In the genomic region with DNA sequence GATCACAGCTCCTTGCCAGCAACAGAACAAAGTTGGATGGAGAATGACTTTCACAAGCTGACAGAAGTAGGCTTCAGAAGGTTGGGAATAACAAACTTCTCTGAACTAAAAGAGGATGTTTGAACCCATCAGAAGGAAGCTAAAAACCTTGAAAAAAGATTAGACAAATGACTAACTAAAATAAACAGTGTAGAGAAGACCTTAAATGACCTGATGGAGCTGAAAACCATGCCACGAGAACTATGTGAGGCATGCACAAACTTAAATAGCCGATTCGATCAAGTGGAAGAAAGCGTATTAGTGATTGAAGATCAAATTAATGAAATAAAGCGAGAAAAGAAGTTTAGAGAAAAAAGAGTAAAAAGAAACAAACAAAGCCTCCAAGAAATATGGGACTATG, we compare ENCODE assay signal across 8 cellular contexts. TPM values are rescaled to one million over a fixed set of nuclear protein-coding genes. Genes with fewer than 3 reads are reported as not detected.
A peak's percentile ranks its signal among the peaks of the same experiment; 100 is the strongest.
DNase-seq lines count a peak whose midpoint lies in the region; ATAC-seq, FAIRE-seq and TF ChIP-seq lines count a peak whose summit lies in the region.
"Not testable (repeated sequence)": the region's sequence is repeated elsewhere in the genome, so short reads cannot be mapped to it uniquely, and the experiment has no call there.
"Had no signal": no experiment of that assay in that cellular context is flagged by ENCODE, and none has a peak within 500 bp of the region (broad histone marks: within the 10 kb centered on the region; RNA-seq: fewer than 3 reads in every experiment).

No MANE protein-coding gene starts in this region.

- not testable (repeated sequence) for TF ChIP-seq POLR2A in endothelial cell of umbilical vein (IDR thresholded peaks at IDR 0.05; ENCODE audit: low read depth, low read length); HepG2 (IDR thresholded peaks at IDR 0.05; ENCODE audit: insufficient read depth in 1 of 2, low read depth in 2 of 2, low read length in 2 of 2)

- not testable (repeated sequence) for H3K9me3 Mint-ChIP-seq in stimulated activated memory B cell treated with anti-CD40 and anti-IgM and Interleukin-4, amounts not matched to agents 10 μg/mL and 1 μg/mL and 100 μg/mL, for 72 hours

- not testable (repeated sequence) for H3K27ac ChIP-seq in endothelial cell of umbilical vein (ENCODE audit: insufficient read depth, low read depth, low read length); HepG2 (ENCODE audit: extremely low read length, insufficient read depth, low read length)

- not testable (repeated sequence) for ATAC-seq in HepG2; stimulated activated memory B cell treated with anti-CD40 and anti-IgM and Interleukin-4, amounts not matched to agents 10 μg/mL and 1 μg/mL and 100 μg/mL, for 72 hours

- not testable (repeated sequence) for H3K36me3 ChIP-seq in endothelial cell of umbilical vein (ENCODE audit: control insufficient read depth in 2 of 2, extremely low read depth in 1 of 2, insufficient read depth in 2 of 2, low read length in 2 of 2); HepG2 (replicated peaks in 1 of 2; ENCODE audit: control insufficient read depth in 1 of 2, insufficient read depth in 2 of 2, low read length in 2 of 2)

- not testable (repeated sequence) for TF ChIP-seq EP300 in HepG2 (IDR thresholded peaks at IDR 0.05; ENCODE audit: low read depth in 2 of 2, low read length in 2 of 2); HepG2 (CRISPR knock-in tag; IDR thresholded peaks at IDR 0.05; ENCODE audit: borderline replicate concordance)

- peak; percentile 4 for FAIRE-seq in endothelial cell of umbilical vein (lab: Jason Lieb, UNC)
- peak; percentile 55 for FAIRE-seq in HepG2 (lab: Jason Lieb, UNC)

- in situ Hi-C loops in HepG2 (cut with HindIII; ENCODE audit: extremely low pct_ligation_motif_present, low pct_unique_long_range_greater_than_20kb) = not testable (repeated sequence)

- BruUV-seq in endothelial cell of umbilical vein (replicated peaks; lab: Mats Ljungman, UMichigan); HepG2 (replicated peaks; lab: Mats Ljungman, UMichigan): not testable (repeated sequence)

- H3K27ac Mint-ChIP-seq in stimulated activated memory B cell treated with anti-CD40 and anti-IgM and Interleukin-4, amounts not matched to agents 10 μg/mL and 1 μg/mL and 100 μg/mL, for 72 hours = peak overlapping the region; percentile 9

- not testable (repeated sequence) for H3K79me2 ChIP-seq in endothelial cell of umbilical vein (ENCODE audit: control insufficient read depth, insufficient read depth, low read length); HepG2 (ENCODE audit: insufficient read depth, low read length)

- intact Hi-C loops in endothelial cell of umbilical vein (cut with micrococcal nuclease); HepG2 (cut with micrococcal nuclease; ENCODE audit: unreplicated experiment): not testable (repeated sequence)

- DNase-seq in EH (ENCODE audit: low read depth) = peak; percentile 22
- not testable (repeated sequence) for DNase-seq in endothelial cell of umbilical vein (ENCODE audit: low read depth, low spot score); HepG2 (ENCODE audit: low spot score)

- peaks cover 61% of the 10 kb centered on the region for H3K36me3 Mint-ChIP-seq in stimulated activated memory B cell treated with anti-CD40 and anti-IgM and Interleukin-4, amounts not matched to agents 10 μg/mL and 1 μg/mL and 100 μg/mL, for 72 hours

- TF ChIP-seq RAD21 in HepG2 (CRISPR knock-in tag; IDR thresholded peaks at IDR 0.05) = not testable (repeated sequence)

- CTCF ChIA-PET in endothelial cell of umbilical vein (lab: Charles Lee) = interaction anchor here (0.7 kb wide), 1 partner anchor 13 kb away, joined by 3 read pairs; no protein-coding TSS in a partner anchor
- CTCF ChIA-PET in HepG2 (lab: Yijun Ruan, JAX; ENCODE audit: low intra/inter-chr PET ratio, low total read pairs) = not testable (repeated sequence)

- H3K4me3 ChIP-seq in endothelial cell of umbilical vein (replicated peaks in 1 of 3; ENCODE audit: insufficient read depth in 1 of 3, low read depth in 1 of 3, low read length in 3 of 3); HepG2 (replicated peaks in 1 of 3; ENCODE audit: insufficient read depth in 1 of 3, low read depth in 2 of 3, low read length in 3 of 3): not testable (repeated sequence)

- not testable (repeated sequence) for H3K27me3 ChIP-seq in endothelial cell of umbilical vein (ENCODE audit: control insufficient read depth in 2 of 2, insufficient read depth in 2 of 2, low read length in 2 of 2); HepG2 (ENCODE audit: control insufficient read depth in 1 of 2, insufficient read depth in 2 of 2, low read length in 2 of 2)

- H4K20me1 ChIP-seq in endothelial cell of umbilical vein (replicated peaks; ENCODE audit: control insufficient read depth, extremely low read depth, insufficient read depth, low read length); HepG2 (ENCODE audit: insufficient read depth, low read length): not testable (repeated sequence)

- dilution Hi-C loops in endothelial cell of umbilical vein (cut with MboI; ENCODE audit: extremely low pct_ligation_motif_present, low sequenced_read_pairs) = not testable (repeated sequence)

- POLR2A ChIA-PET in endothelial cell of umbilical vein (lab: Charles Lee) = not testable (repeated sequence)
- POLR2A ChIA-PET in HepG2 (lab: Yijun Ruan, JAX) = interaction anchor here (1.0 to 2.5 kb wide), 4 partner anchors 8 to 53 kb away, joined by 4 to 19 read pairs (median 4); partner anchors contain the start of gene RABGGTB

- H3K9me1 ChIP-seq in endothelial cell of umbilical vein (replicated peaks; ENCODE audit: control insufficient read depth, extremely low read depth, insufficient read depth, low read length) = not testable (repeated sequence)

- not testable (repeated sequence) for H3K4me3 Mint-ChIP-seq in stimulated activated memory B cell treated with anti-CD40 and anti-IgM and Interleukin-4, amounts not matched to agents 10 μg/mL and 1 μg/mL and 100 μg/mL, for 72 hours

- H3K4me2 ChIP-seq in endothelial cell of umbilical vein (ENCODE audit: insufficient read depth, low read length) = not testable (repeated sequence)
- peak overlapping the region; percentile 64; the same call in 1 of the 2 replicates for H3K4me2 ChIP-seq in HepG2 (ENCODE audit: low read depth, low read length)

- not testable (repeated sequence) for H3K4me1 ChIP-seq in endothelial cell of umbilical vein (ENCODE audit: control insufficient read depth, extremely low read depth, insufficient read depth, low read length)
- H3K4me1 ChIP-seq in HepG2 (ENCODE audit: insufficient read depth, low read length) = peaks cover 23% of the 10 kb centered on the region

- H3K9ac ChIP-seq in endothelial cell of umbilical vein (replicated peaks; ENCODE audit: extremely low read depth, insufficient read depth, low read length); HepG2 (ENCODE audit: insufficient read depth, low read depth, low read length): not testable (repeated sequence)

- H3K9me3 ChIP-seq in endothelial cell of umbilical vein (replicated peaks; ENCODE audit: control insufficient read depth, insufficient read depth, low read length); HepG2 (ENCODE audit: low read length): not testable (repeated sequence)

- TF ChIP-seq CTCF in endothelial cell of umbilical vein (IDR thresholded peaks at IDR 0.05; ENCODE audit: extremely low read depth in 1 of 2, insufficient read depth in 1 of 2, low read depth in 1 of 2, low read length in 2 of 2); HepG2 (CRISPR knock-in tag; IDR thresholded peaks at IDR 0.05): not testable (repeated sequence)

- WGBS in HepG2 (ENCODE audit: low lambda C conversion rate) = 26% methylated on average over 5 of the region's 5 CpGs

- H3K27me3 Mint-ChIP-seq in stimulated activated memory B cell treated with anti-CD40 and anti-IgM and Interleukin-4, amounts not matched to agents 10 μg/mL and 1 μg/mL and 100 μg/mL, for 72 hours = not testable (repeated sequence)

- H2AFZ ChIP-seq in endothelial cell of umbilical vein (ENCODE audit: low read depth, low read length); HepG2 (ENCODE audit: low read length): not testable (repeated sequence)

- peaks cover 32% of the 10 kb centered on the region for H3K4me1 Mint-ChIP-seq in stimulated activated memory B cell treated with anti-CD40 and anti-IgM and Interleukin-4, amounts not matched to agents 10 μg/mL and 1 μg/mL and 100 μg/mL, for 72 hours

RNA-seq across cellular contexts. Expression of gene RABGGTB, which starts 7.4 kb away (rescaled TPM):
- total RNA-seq in endothelial cell of umbilical vein = 103 and 114 TPM in 2 replicates
- polyA plus RNA-seq in endothelial cell of umbilical vein = 51.4 and 78.2 TPM in 2 replicates
- polyA plus RNA-seq in endothelial cell of umbilical vein (2011; cell fraction: cytosol; rRNA removed) = 55.7 and 56.9 TPM in 2 replicates
- polyA plus RNA-seq in endothelial cell of umbilical vein (2011; cell fraction: nucleus; rRNA removed) = 237 and 375 TPM in 2 replicates
- polyA plus RNA-seq in endothelial cell of umbilical vein (2012) = 125 and 132 TPM in 2 replicates
- 97.6 and 132 TPM in 2 replicates for polyA minus RNA-seq in endothelial cell of umbilical vein
- polyA minus RNA-seq in endothelial cell of umbilical vein (2011; cell fraction: cytosol; rRNA and poly(A)+ RNA removed) = 72.2 TPM
- 180 and 255 TPM in 2 replicates for polyA minus RNA-seq in endothelial cell of umbilical vein (2011; cell fraction: nucleus; rRNA and poly(A)+ RNA removed)
- total RNA-seq in HepG2 (2016; rRNA removed; fragmentation: Illumina TruSeq; extraction: Trizol) = 269 and 290 TPM in 2 replicates
- total RNA-seq in HepG2 (2016; cell fraction: cytosol; rRNA removed; fragmentation: Illumina TruSeq; extraction: Trizol; ENCODE audit: low read depth) = 150 and 165 TPM in 2 replicates
- total RNA-seq in HepG2 (2016; cell fraction: insoluble cytoplasmic fraction; rRNA removed; fragmentation: Illumina TruSeq; extraction: Trizol) = 267 and 299 TPM in 2 replicates
- total RNA-seq in HepG2 (2016; cell fraction: membrane; rRNA removed; fragmentation: Illumina TruSeq; extraction: Trizol) = 228 and 296 TPM in 2 replicates
- 387 and 419 TPM in 2 replicates for total RNA-seq in HepG2 (2016; cell fraction: nucleus; rRNA removed; fragmentation: Illumina TruSeq; extraction: Trizol)
- 143 and 185 TPM in 2 replicates for polyA plus RNA-seq in HepG2 (2011; rRNA removed)
- polyA plus RNA-seq in HepG2 (2011; cell fraction: cytosol; rRNA removed) = 47.2 and 79.1 TPM in 2 replicates
- polyA plus RNA-seq in HepG2 (2011; cell fraction: nucleus; rRNA removed) = 159 and 212 TPM in 2 replicates
- 171 and 217 TPM in 2 replicates for polyA plus RNA-seq in HepG2 (2012)
- polyA plus RNA-seq in HepG2 (2016; cell fraction: cytosol; fragmentation: Illumina TruSeq; extraction: Trizol; ENCODE audit: low read depth) = 48.5 and 55.9 TPM in 2 replicates
- 208 and 209 TPM in 2 replicates for polyA plus RNA-seq in HepG2 (2016; cell fraction: insoluble cytoplasmic fraction; fragmentation: Illumina TruSeq; extraction: Trizol; ENCODE audit: low read depth)
- polyA plus RNA-seq in HepG2 (2016; cell fraction: membrane; fragmentation: Illumina TruSeq; extraction: Trizol; ENCODE audit: low read depth) = 93.0 and 107 TPM in 2 replicates
- polyA plus RNA-seq in HepG2 (2016; cell fraction: nucleus; fragmentation: Illumina TruSeq; extraction: Trizol; ENCODE audit: insufficient read depth, low read depth) = 517 and 535 TPM in 2 replicates
- polyA minus RNA-seq in HepG2 (2011; rRNA and poly(A)+ RNA removed; ENCODE audit: low replicate concordance) = 74.7 and 135 TPM in 2 replicates
- polyA minus RNA-seq in HepG2 (2011; cell fraction: cytosol; rRNA and poly(A)+ RNA removed) = 73.7 and 80.7 TPM in 2 replicates
- 495 and 549 TPM in 2 replicates for polyA minus RNA-seq in HepG2 (2011; cell fraction: nucleus; rRNA and poly(A)+ RNA removed)

RNA-seq across cellular contexts. Expression of gene MSH4, which starts 18.0 kb away (rescaled TPM):
- total RNA-seq in endothelial cell of umbilical vein (0.09 and 0.29 TPM in 2 replicates), HepG2 (2016; rRNA removed; fragmentation: Illumina TruSeq; extraction: Trizol) (0.09 TPM in 1 of 2 replicates, not detected in the other)
- polyA plus RNA-seq in endothelial cell of umbilical vein (0.01 TPM in 1 of 2 replicates, not detected in the other), HepG2 (2011; rRNA removed) (0.01 TPM in 2 replicates)
- 0.03 TPM in 1 of 2 replicates, not detected in the other for polyA plus RNA-seq in endothelial cell of umbilical vein (2011; cell fraction: cytosol; rRNA removed)
- 0.20 and 0.27 TPM in 2 replicates for polyA plus RNA-seq in endothelial cell of umbilical vein (2011; cell fraction: nucleus; rRNA removed)
- not detected in 2 replicates for polyA plus RNA-seq in endothelial cell of umbilical vein (2012)
- polyA minus RNA-seq in endothelial cell of umbilical vein = 0.07 TPM in 1 of 2 replicates, not detected in the other
- polyA minus RNA-seq in endothelial cell of umbilical vein (2011; cell fraction: cytosol; rRNA and poly(A)+ RNA removed) = not detected
- polyA minus RNA-seq in endothelial cell of umbilical vein (2011; cell fraction: nucleus; rRNA and poly(A)+ RNA removed) = 0.53 and 0.58 TPM in 2 replicates
- total RNA-seq in HepG2 (2016; cell fraction: cytosol; rRNA removed; fragmentation: Illumina TruSeq; extraction: Trizol; ENCODE audit: low read depth) = 0.10 TPM in 1 of 2 replicates, not detected in the other
- 0.13 TPM in 1 of 2 replicates, not detected in the other for total RNA-seq in HepG2 (2016; cell fraction: insoluble cytoplasmic fraction; rRNA removed; fragmentation: Illumina TruSeq; extraction: Trizol)
- 0.07 TPM in 1 of 2 replicates, not detected in the other for total RNA-seq in HepG2 (2016; cell fraction: membrane; rRNA removed; fragmentation: Illumina TruSeq; extraction: Trizol)
- 0.31 TPM in 2 replicates for total RNA-seq in HepG2 (2016; cell fraction: nucleus; rRNA removed; fragmentation: Illumina TruSeq; extraction: Trizol)
- not detected in 2 replicates for polyA plus RNA-seq in HepG2 (2011; cell fraction: cytosol; rRNA removed)
- 0.16 and 0.18 TPM in 2 replicates for polyA plus RNA-seq in HepG2 (2011; cell fraction: nucleus; rRNA removed)
- 0.05 TPM in 1 of 2 replicates, not detected in the other for polyA plus RNA-seq in HepG2 (2012)
- not detected in 2 replicates for polyA plus RNA-seq in HepG2 (2016; cell fraction: cytosol; fragmentation: Illumina TruSeq; extraction: Trizol; ENCODE audit: low read depth)
- not detected in 2 replicates for polyA plus RNA-seq in HepG2 (2016; cell fraction: insoluble cytoplasmic fraction; fragmentation: Illumina TruSeq; extraction: Trizol; ENCODE audit: low read depth)
- not detected in 2 replicates for polyA plus RNA-seq in HepG2 (2016; cell fraction: membrane; fragmentation: Illumina TruSeq; extraction: Trizol; ENCODE audit: low read depth)
- polyA plus RNA-seq in HepG2 (2016; cell fraction: nucleus; fragmentation: Illumina TruSeq; extraction: Trizol; ENCODE audit: insufficient read depth, low read depth) = 0.14 TPM in 1 of 2 replicates, not detected in the other
- polyA minus RNA-seq in HepG2 (2011; rRNA and poly(A)+ RNA removed; ENCODE audit: low replicate concordance) = 0.23 and 0.38 TPM in 2 replicates
- not detected in 2 replicates for polyA minus RNA-seq in HepG2 (2011; cell fraction: cytosol; rRNA and poly(A)+ RNA removed)
- 0.75 and 0.77 TPM in 2 replicates for polyA minus RNA-seq in HepG2 (2011; cell fraction: nucleus; rRNA and poly(A)+ RNA removed)
- polyA plus RNA-seq: CD14-positive monocyte; CD4-positive, alpha-beta memory T cell; CD4-positive, CD25-positive, alpha-beta regulatory T cell; CD8-positive, alpha-beta memory T cell had no signal

RNA-seq across cellular contexts. Expression of gene ACADM, which starts 54.2 kb away (rescaled TPM):
- total RNA-seq in endothelial cell of umbilical vein = 32.5 and 40.4 TPM in 2 replicates
- polyA plus RNA-seq in endothelial cell of umbilical vein = 6.1 and 10.8 TPM in 2 replicates
- 17.0 and 17.2 TPM in 2 replicates for polyA plus RNA-seq in endothelial cell of umbilical vein (2011; cell fraction: cytosol; rRNA removed)
- polyA plus RNA-seq in endothelial cell of umbilical vein (2011; cell fraction: nucleus; rRNA removed) = 19.8 and 26.5 TPM in 2 replicates
- polyA plus RNA-seq in endothelial cell of umbilical vein (2012) = 31.2 and 45.5 TPM in 2 replicates
- 15.6 and 21.9 TPM in 2 replicates for polyA minus RNA-seq in endothelial cell of umbilical vein
- polyA minus RNA-seq in endothelial cell of umbilical vein (2011; cell fraction: cytosol; rRNA and poly(A)+ RNA removed) = 9.0 TPM
- polyA minus RNA-seq in endothelial cell of umbilical vein (2011; cell fraction: nucleus; rRNA and poly(A)+ RNA removed) = 17.9 and 23.1 TPM in 2 replicates
- total RNA-seq in HepG2 (2016; rRNA removed; fragmentation: Illumina TruSeq; extraction: Trizol) = 92.2 and 133 TPM in 2 replicates
- total RNA-seq in HepG2 (2016; cell fraction: cytosol; rRNA removed; fragmentation: Illumina TruSeq; extraction: Trizol; ENCODE audit: low read depth) = 22.1 and 22.6 TPM in 2 replicates
- 91.7 and 143 TPM in 2 replicates for total RNA-seq in HepG2 (2016; cell fraction: insoluble cytoplasmic fraction; rRNA removed; fragmentation: Illumina TruSeq; extraction: Trizol)
- 24.5 and 27.9 TPM in 2 replicates for total RNA-seq in HepG2 (2016; cell fraction: membrane; rRNA removed; fragmentation: Illumina TruSeq; extraction: Trizol)
- total RNA-seq in HepG2 (2016; cell fraction: nucleus; rRNA removed; fragmentation: Illumina TruSeq; extraction: Trizol) = 52.8 and 55.5 TPM in 2 replicates
- polyA plus RNA-seq in HepG2 (2011; rRNA removed) = 37.1 and 43.7 TPM in 2 replicates
- 19.2 and 30.6 TPM in 2 replicates for polyA plus RNA-seq in HepG2 (2011; cell fraction: cytosol; rRNA removed)
- polyA plus RNA-seq in HepG2 (2011; cell fraction: nucleus; rRNA removed) = 16.8 and 25.8 TPM in 2 replicates
- polyA plus RNA-seq in HepG2 (2012) = 65.4 and 101 TPM in 2 replicates
- polyA plus RNA-seq in HepG2 (2016; cell fraction: cytosol; fragmentation: Illumina TruSeq; extraction: Trizol; ENCODE audit: low read depth) = 7.0 and 7.2 TPM in 2 replicates
- 113 and 123 TPM in 2 replicates for polyA plus RNA-seq in HepG2 (2016; cell fraction: insoluble cytoplasmic fraction; fragmentation: Illumina TruSeq; extraction: Trizol; ENCODE audit: low read depth)
- polyA plus RNA-seq in HepG2 (2016; cell fraction: membrane; fragmentation: Illumina TruSeq; extraction: Trizol; ENCODE audit: low read depth) = 14.2 and 14.7 TPM in 2 replicates
- polyA plus RNA-seq in HepG2 (2016; cell fraction: nucleus; fragmentation: Illumina TruSeq; extraction: Trizol; ENCODE audit: insufficient read depth, low read depth) = 45.9 and 47.6 TPM in 2 replicates
- polyA minus RNA-seq in HepG2 (2011; rRNA and poly(A)+ RNA removed; ENCODE audit: low replicate concordance) = 7.9 and 12.5 TPM in 2 replicates
- 18.5 and 23.1 TPM in 2 replicates for polyA minus RNA-seq in HepG2 (2011; cell fraction: cytosol; rRNA and poly(A)+ RNA removed)
- 85.0 and 85.5 TPM in 2 replicates for polyA minus RNA-seq in HepG2 (2011; cell fraction: nucleus; rRNA and poly(A)+ RNA removed)
